ENCODE assay signal across 8 cellular contexts in genomic region chr6:35048631-35049083, GRCh38.
A peak's percentile ranks its signal among the peaks of the same experiment; 100 is the strongest.
DNase-seq lines count a peak whose midpoint lies in the region; ATAC-seq and TF ChIP-seq lines count a peak whose summit lies in the region.

No MANE protein-coding gene starts in this region.

- H3K4me1 ChIP-seq in endodermal cell (ENCODE audit: control insufficient read depth, insufficient read depth, low read length) = peaks cover 12% of the 10 kb centered on the region

- POLR2A ChIA-PET in naive thymus-derived CD8-positive, alpha-beta T cell (lab: Charles Lee) = no interaction called here

- peaks cover 11% of the 10 kb centered on the region for H3K36me3 Mint-ChIP-seq in endodermal cell (ENCODE audit: low read depth)
- peaks cover 0 to 4% (median 0%) of the 10 kb centered on the region in 3 donors for H3K36me3 Mint-ChIP-seq in naive thymus-derived CD8-positive, alpha-beta T cell

- H3K9ac ChIP-seq in endodermal cell (ENCODE audit: extremely low read depth, low read length, poor library complexity, severe bottlenecking) = no peak overlapping the region

- no peaks in the 10 kb centered on the region for H3K9me3 Mint-ChIP-seq in endodermal cell
- H3K9me3 Mint-ChIP-seq in naive thymus-derived CD8-positive, alpha-beta T cell = no peaks in the 10 kb centered on the region

- intact Hi-C loops in posterior vena cava (cut with DNase I) = no loop called here

- no peaks in the 10 kb centered on the region for H3K27me3 Mint-ChIP-seq in endodermal cell (ENCODE audit: insufficient read depth)
- no peaks in the 10 kb centered on the region for H3K27me3 Mint-ChIP-seq in naive thymus-derived CD8-positive, alpha-beta T cell

- no peaks in the 10 kb centered on the region for H3K27me3 ChIP-seq in endodermal cell (ENCODE audit: control insufficient read depth, insufficient read depth, low read length, poor library complexity, severe bottlenecking)

- H3K4me3 Mint-ChIP-seq in endodermal cell = no peak overlapping the region
- no peak overlapping the region for H3K4me3 Mint-ChIP-seq in naive thymus-derived CD8-positive, alpha-beta T cell

- H3K9me3 ChIP-seq in endodermal cell (ENCODE audit: control insufficient read depth, low read length) = no peaks in the 10 kb centered on the region

- H3K36me3 ChIP-seq in endodermal cell (ENCODE audit: control insufficient read depth, insufficient read depth, low read length) = peaks cover 9% of the 10 kb centered on the region

- H3K27ac Mint-ChIP-seq in endodermal cell = no peak overlapping the region
- H3K27ac Mint-ChIP-seq in naive thymus-derived CD8-positive, alpha-beta T cell = no peak overlapping the region

- 73 to 82% methylated on average over 9 to 11 of the region's 11 CpGs for WGBS in endodermal cell (ENCODE audit: insufficient coverage in 1 of 2, insufficient read length in 1 of 2), 2 experiments

- H3K27ac ChIP-seq in endodermal cell (ENCODE audit: low read depth, low read length) = peak overlapping the region; percentile 99

- peak; percentile 43 for TF ChIP-seq CTCF in GM12873 (IDR thresholded peaks at IDR 0.05; ENCODE audit: insufficient read depth, low read depth, low read length, missing control alignments)
- peak; percentile 63 for TF ChIP-seq CTCF in endodermal cell (conservative IDR thresholded peaks at IDR 0.05)

- DNase-seq in RPMI7951 (ENCODE audit: low read depth) = peak; percentile 92
- DNase-seq in endodermal cell = peak; percentile 80
- DNase-seq in naive thymus-derived CD8-positive, alpha-beta T cell = peak in 7 of 10 donors; percentile 5 to 35 (median 17)
- no peak for DNase-seq in posterior vena cava (ENCODE audit: low spot score)

- peak; percentile 72 to 86 for ATAC-seq in naive thymus-derived CD8-positive, alpha-beta T cell
- ATAC-seq in GM21447 (IDR thresholded peaks at IDR 0.05; ENCODE audit: unreplicated experiment) (no peak), GM18873 (IDR thresholded peaks at IDR 0.05; ENCODE audit: low FRiP score, unreplicated experiment) (no peak), HG03108 (IDR thresholded peaks at IDR 0.05; ENCODE audit: unreplicated experiment) (no peak)

- H3K4me1 Mint-ChIP-seq in endodermal cell = peaks cover 32% of the 10 kb centered on the region
- peaks cover 5 to 27% (median 8%) of the 10 kb centered on the region in 4 donors for H3K4me1 Mint-ChIP-seq in naive thymus-derived CD8-positive, alpha-beta T cell

- H3K4me3 ChIP-seq in endodermal cell (ENCODE audit: low read length) = no peak overlapping the region

Comparison
In these comparisons a context has a peak if more than half of its experiments do, and no peak if none do; other contexts are left out.
1. ATAC-seq: peak in naive thymus-derived CD8-positive, alpha-beta T cell (2 of 2); none in GM21447 (single experiment), GM18873 (single experiment) and HG03108 (single experiment).